Comparison of ENCODE assay signal across 17 cellular contexts in genomic region chr12:11853126-11853525, GRCh38.
A peak's percentile ranks its signal among the peaks of the same experiment; 100 is the strongest.
DNase-seq lines count a peak whose midpoint lies in the region; ATAC-seq and TF ChIP-seq lines count a peak whose summit lies in the region.
"Had no signal": no experiment of that assay in that cellular context is flagged by ENCODE, and none has a peak within 500 bp of the region (broad histone marks: within the 10 kb centered on the region; RNA-seq: fewer than 3 reads in every experiment).

No MANE protein-coding gene starts in this region.

- TF ChIP-seq CTCF in ovary (IDR thresholded peaks at IDR 0.05), result no peak

- intact Hi-C loops in activated T-helper 2 cell treated with anti-CD3 and anti-CD28 coated beads, Interferon-gamma antibody, Interleukin-2, Interleukin-4, amounts not matched to agents 10 μg/mL and 5 μg/mL and 100 μg/mL, durations not matched to agents 14 hours and 24 hours and 36 hours (cut with micrococcal nuclease), result no loop called here
- intact Hi-C loops in ovary (cut with DNase I), result no loop called here

- peak; percentile 70 for DNase-seq in DMS153 treated with DMSO at 0.1 percent for 48 hours (lab: John Stamatoyannopoulos, UW; ENCODE audit: unreplicated experiment)
- DNase-seq in NCI-H2196 (lab: John Stamatoyannopoulos, UW; ENCODE audit: unreplicated experiment), result peak; percentile 73
- no peak for DNase-seq in activated T-helper 2 cell treated with anti-CD3 and anti-CD28 coated beads, Interferon-gamma antibody, Interleukin-2, Interleukin-4, amounts not matched to agents 10 μg/mL and 5 μg/mL and 100 μg/mL, durations not matched to agents 14 hours and 24 hours and 36 hours (ENCODE audit: low spot score)
- DNase-seq in inferior parietal cortex (ENCODE audit: extremely low spot score), result no peak
- DNase-seq in ovary, result no peak
- DNase-seq: activated CD8-positive, alpha-beta memory T cell treated with anti-CD3 and anti-CD28 coated beads, Interleukin-2, amount 50 U/mL, for 4 hours; activated naive CD8-positive, alpha-beta T cell treated with anti-CD3 and anti-CD28 coated beads, Interleukin-2, amount 10 ng/mL, durations not matched to agents 7 days and 5 days; C1 segment of cervical spinal cord; effector memory CD8-positive, alpha-beta T cell; PC-9; posterior cingulate gyrus; stimulated activated CD4-positive, alpha-beta T cell treated with anti-CD3 and anti-CD28 coated beads, Interleukin-12 subunit alpha, Interleukin-12 subunit beta, amount 100 ng/mL, for 4 hours; stomach; SW 1271 had no signal

- no peak overlapping the region for H3K4me3 ChIP-seq in ovary
- H3K4me3 ChIP-seq: PC-9, stomach had no signal

- H3K27me3 ChIP-seq in ovary, result no peaks in the 10 kb centered on the region
- H3K27me3 ChIP-seq: stomach had no signal

- no peak overlapping the region for H3K27ac ChIP-seq in ovary
- H3K27ac ChIP-seq: PC-9, stomach had no signal

- no peaks in the 10 kb centered on the region for H3K9me3 Mint-ChIP-seq in activated T-helper 2 cell treated with anti-CD3 and anti-CD28 coated beads, Interferon-gamma antibody, Interleukin-2, Interleukin-4, amounts not matched to agents 10 μg/mL and 5 μg/mL and 100 μg/mL, durations not matched to agents 14 hours and 24 hours and 36 hours
- H3K9me3 Mint-ChIP-seq: activated naive CD8-positive, alpha-beta T cell treated with anti-CD3 and anti-CD28 coated beads, Interleukin-2, amount 10 ng/mL, durations not matched to agents 7 days and 5 days; effector memory CD8-positive, alpha-beta T cell had no signal

- H3K4me1 Mint-ChIP-seq in activated T-helper 2 cell treated with anti-CD3 and anti-CD28 coated beads, Interferon-gamma antibody, Interleukin-2, Interleukin-4, amounts not matched to agents 10 μg/mL and 5 μg/mL and 100 μg/mL, durations not matched to agents 14 hours and 24 hours and 36 hours (ENCODE audit: low read depth), result peaks cover 15% of the 10 kb centered on the region

- TF ChIP-seq EP300 in Ishikawa (IDR thresholded peaks at IDR 0.05; ENCODE audit: borderline replicate concordance) (no peak), ovary (IDR thresholded peaks at IDR 0.05) (no peak)

- H3K27me3 Mint-ChIP-seq in activated T-helper 2 cell treated with anti-CD3 and anti-CD28 coated beads, Interferon-gamma antibody, Interleukin-2, Interleukin-4, amounts not matched to agents 10 μg/mL and 5 μg/mL and 100 μg/mL, durations not matched to agents 14 hours and 24 hours and 36 hours (ENCODE audit: low read depth), result no peaks in the 10 kb centered on the region
- H3K27me3 Mint-ChIP-seq: activated naive CD8-positive, alpha-beta T cell treated with anti-CD3 and anti-CD28 coated beads, Interleukin-2, amount 10 ng/mL, durations not matched to agents 7 days and 5 days; effector memory CD8-positive, alpha-beta T cell had no signal

- TF ChIP-seq RAD21 in Ishikawa (IDR thresholded peaks at IDR 0.05; ENCODE audit: low read depth), result no peak

- H3K9me3 ChIP-seq in ovary, result no peaks in the 10 kb centered on the region
- H3K9me3 ChIP-seq: stomach had no signal

- H3K27ac Mint-ChIP-seq in activated T-helper 2 cell treated with anti-CD3 and anti-CD28 coated beads, Interferon-gamma antibody, Interleukin-2, Interleukin-4, amounts not matched to agents 10 μg/mL and 5 μg/mL and 100 μg/mL, durations not matched to agents 14 hours and 24 hours and 36 hours, result peak overlapping the region; percentile 25
- H3K27ac Mint-ChIP-seq: activated naive CD8-positive, alpha-beta T cell treated with anti-CD3 and anti-CD28 coated beads, Interleukin-2, amount 10 ng/mL, durations not matched to agents 7 days and 5 days had no signal

- 84 to 89% (median 88%) methylated on average over 12 of the region's 12 CpGs for WGBS in ovary, 3 donors

- no peak overlapping the region for H3K4me3 Mint-ChIP-seq in activated T-helper 2 cell treated with anti-CD3 and anti-CD28 coated beads, Interferon-gamma antibody, Interleukin-2, Interleukin-4, amounts not matched to agents 10 μg/mL and 5 μg/mL and 100 μg/mL, durations not matched to agents 14 hours and 24 hours and 36 hours (ENCODE audit: low read depth)
- H3K4me3 Mint-ChIP-seq: activated naive CD8-positive, alpha-beta T cell treated with anti-CD3 and anti-CD28 coated beads, Interleukin-2, amount 10 ng/mL, durations not matched to agents 7 days and 5 days; effector memory CD8-positive, alpha-beta T cell had no signal

- H3K36me3 ChIP-seq in ovary, result no peaks in the 10 kb centered on the region

- H3K4me1 ChIP-seq in ovary (ENCODE audit: insufficient read depth), result peaks cover 5% of the 10 kb centered on the region

- peaks cover 78% of the 10 kb centered on the region for H3K36me3 Mint-ChIP-seq in activated T-helper 2 cell treated with anti-CD3 and anti-CD28 coated beads, Interferon-gamma antibody, Interleukin-2, Interleukin-4, amounts not matched to agents 10 μg/mL and 5 μg/mL and 100 μg/mL, durations not matched to agents 14 hours and 24 hours and 36 hours (ENCODE audit: low read depth)

- ATAC-seq in GM21360 (IDR thresholded peaks at IDR 0.05; ENCODE audit: unreplicated experiment) (no peak), HG03175 (IDR thresholded peaks at IDR 0.05; ENCODE audit: unreplicated experiment) (no peak)
- ATAC-seq: effector memory CD8-positive, alpha-beta T cell had no signal

- TF ChIP-seq POLR2A in ovary (IDR thresholded peaks at IDR 0.05), result no peak

TF ChIP-seq in Ishikawa, 13 proteins besides CTCF, POLR2A, EP300 and RAD21:
- no peak for TF ChIP-seq TEAD4 (IDR thresholded peaks at IDR 0.05)
- no peak for TF ChIP-seq FOXM1 (IDR thresholded peaks at IDR 0.05; ENCODE audit: borderline replicate concordance, low read depth)
- TF ChIP-seq, protein P1, sequence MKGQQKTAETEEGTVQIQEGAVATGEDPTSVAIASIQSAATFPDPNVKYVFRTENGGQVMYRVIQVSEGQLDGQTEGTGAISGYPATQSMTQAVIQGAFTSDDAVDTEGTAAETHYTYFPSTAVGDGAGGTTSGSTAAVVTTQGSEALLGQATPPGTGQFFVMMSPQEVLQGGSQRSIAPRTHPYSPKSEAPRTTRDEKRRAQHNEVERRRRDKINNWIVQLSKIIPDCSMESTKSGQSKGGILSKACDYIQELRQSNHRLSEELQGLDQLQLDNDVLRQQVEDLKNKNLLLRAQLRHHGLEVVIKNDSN (IDR thresholded peaks at IDR 0.05), result no peak
- peak; percentile 63 for TF ChIP-seq REST (IDR thresholded peaks at IDR 0.05; ENCODE audit: low read depth)
- no peak for TF ChIP-seq YY1 (IDR thresholded peaks at IDR 0.05; ENCODE audit: low read depth)
- TF ChIP-seq CEBPB (IDR thresholded peaks at IDR 0.05), result no peak
- peak; percentile 84 for TF ChIP-seq NFIC (IDR thresholded peaks at IDR 0.05)
- TF ChIP-seq ZBTB7A (IDR thresholded peaks at IDR 0.05; ENCODE audit: low read depth), result no peak
- TF ChIP-seq CREB1 (IDR thresholded peaks at IDR 0.05; ENCODE audit: low read depth), result no peak
- no peak for TF ChIP-seq EGR1 (IDR thresholded peaks at IDR 0.05)
- no peak for TF ChIP-seq TCF12 (IDR thresholded peaks at IDR 0.05; ENCODE audit: low read depth)
- TF ChIP-seq TAF1 (IDR thresholded peaks at IDR 0.05; ENCODE audit: low read depth), result no peak
- TF ChIP-seq, protein P2, sequence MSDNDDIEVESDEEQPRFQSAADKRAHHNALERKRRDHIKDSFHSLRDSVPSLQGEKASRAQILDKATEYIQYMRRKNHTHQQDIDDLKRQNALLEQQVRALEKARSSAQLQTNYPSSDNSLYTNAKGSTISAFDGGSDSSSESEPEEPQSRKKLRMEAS (IDR thresholded peaks at IDR 0.05), result no peak

Comparison
In these comparisons a context has a peak if more than half of its experiments do, and no peak if none do; other contexts are left out.
1. DNase-seq: peak in DMS153 treated with DMSO at 0.1 percent for 48 hours (single experiment) and NCI-H2196 (single experiment); none in activated T-helper 2 cell treated with anti-CD3 and anti-CD28 coated beads, Interferon-gamma antibody, Interleukin-2, Interleukin-4, amounts not matched to agents 10 μg/mL and 5 μg/mL and 100 μg/mL, durations not matched to agents 14 hours and 24 hours and 36 hours (single experiment), inferior parietal cortex (single experiment) and ovary (0 of 5).